Comparison of ENCODE assay signal across 16 cellular contexts in the genomic region with DNA sequence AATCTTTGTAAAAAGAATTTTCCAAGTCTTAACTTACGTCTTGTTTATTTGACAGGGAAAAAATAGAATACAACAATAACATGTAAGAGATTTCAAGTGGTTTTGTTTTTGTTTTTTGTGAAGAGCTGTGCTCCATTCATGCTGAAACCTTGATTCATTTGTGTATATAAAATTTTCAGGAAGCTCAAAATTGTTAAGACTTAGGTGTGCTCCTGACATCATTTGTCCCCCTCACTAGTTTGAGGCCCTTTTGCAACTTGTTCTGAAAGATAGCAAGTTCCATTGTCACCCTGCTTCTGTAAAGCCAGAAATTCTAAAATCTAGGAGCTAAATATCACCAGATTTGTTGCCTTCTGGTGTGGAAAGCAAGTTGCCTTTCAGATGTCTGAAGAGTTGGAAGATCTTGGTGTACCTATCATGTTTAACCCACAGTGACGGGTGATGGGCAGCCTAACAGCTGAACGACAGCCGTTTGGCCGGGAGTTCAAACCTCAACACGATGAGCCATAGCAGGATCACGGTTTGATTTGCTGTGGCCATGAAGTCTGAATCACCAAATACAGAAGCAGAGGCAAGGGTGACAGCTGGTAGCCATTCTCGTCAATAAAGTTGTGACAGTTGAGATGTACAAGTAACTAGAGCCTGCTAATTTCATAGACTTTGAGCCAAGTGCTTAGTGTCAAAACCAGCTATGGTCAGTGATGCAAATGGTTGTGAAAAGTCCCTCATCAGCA.
A peak's percentile ranks its signal among the peaks of the same experiment; 100 is the strongest.
DNase-seq lines count a peak whose midpoint lies in the region; ATAC-seq, FAIRE-seq and TF ChIP-seq lines count a peak whose summit lies in the region.
"Had no signal": no experiment of that assay in that cellular context is flagged by ENCODE, and none has a peak within 500 bp of the region (broad histone marks: within the 10 kb centered on the region; RNA-seq: fewer than 3 reads in every experiment).

No MANE protein-coding gene starts in this region.

- TF ChIP-seq POLR2A in GM12892 (IDR thresholded peaks at IDR 0.05; ENCODE audit: low read depth, low read length) (no peak), body of pancreas (IDR thresholded peaks at IDR 0.05) (no peak)

- no peak overlapping the region for H3K27ac Mint-ChIP-seq in activated T-helper 17 cell treated with anti-CD3 and anti-CD28 coated beads, Interleukin-2, amount 50 U/mL, for 72 hours
- no peak overlapping the region for H3K27ac Mint-ChIP-seq in stimulated activated naive B cell treated with anti-CD40 and anti-IgM and Interleukin-4, amounts not matched to agents 10 μg/mL and 1 μg/mL and 100 μg/mL, for 72 hours

- H3K27me3 ChIP-seq in body of pancreas (no peaks in the 10 kb centered on the region), left ventricle myocardium inferior (ENCODE audit: low read depth) (peaks cover 9% of the 10 kb centered on the region)
- H3K27me3 ChIP-seq: right lobe of liver had no signal

- H3K9me3 ChIP-seq in body of pancreas: no peaks in the 10 kb centered on the region
- no peaks in the 10 kb centered on the region for H3K9me3 ChIP-seq in left ventricle myocardium inferior (replicated peaks)
- H3K9me3 ChIP-seq: neutrophil, right lobe of liver had no signal

- no peaks in the 10 kb centered on the region for H3K36me3 Mint-ChIP-seq in activated T-helper 17 cell treated with anti-CD3 and anti-CD28 coated beads, Interleukin-2, amount 50 U/mL, for 72 hours (ENCODE audit: low read depth)
- no peaks in the 10 kb centered on the region for H3K36me3 Mint-ChIP-seq in stimulated activated naive B cell treated with anti-CD40 and anti-IgM and Interleukin-4, amounts not matched to agents 10 μg/mL and 1 μg/mL and 100 μg/mL, for 72 hours

- H3K27ac ChIP-seq in body of pancreas (no peak overlapping the region), left ventricle myocardium inferior (replicated peaks) (no peak overlapping the region)
- H3K27ac ChIP-seq: neutrophil, right lobe of liver had no signal

- DNase-seq in DMS 273 (lab: John Stamatoyannopoulos, UW; ENCODE audit: unreplicated experiment) (peak; percentile 55), GM12892 (ENCODE audit: insufficient read length) (no peak), body of pancreas (no peak), left ventricle myocardium inferior (no peak)
- no peak for DNase-seq in stimulated activated naive B cell treated with anti-CD40 and anti-IgM and Interleukin-4, amounts not matched to agents 10 μg/mL and 1 μg/mL and 100 μg/mL, for 72 hours
- DNase-seq: activated T-cell treated with anti-CD3 and anti-CD28 coated beads, Interleukin-2, amount 50 U/mL, for 4 hours; AML-193; Karpas-422; mesendoderm; NCI-H510A treated with DMSO at 0.1 percent for 48 hours; right lobe of liver had no signal

- H3K9me3 Mint-ChIP-seq in activated T-helper 17 cell treated with anti-CD3 and anti-CD28 coated beads, Interleukin-2, amount 50 U/mL, for 72 hours: no peaks in the 10 kb centered on the region
- no peaks in the 10 kb centered on the region for H3K9me3 Mint-ChIP-seq in stimulated activated naive B cell treated with anti-CD40 and anti-IgM and Interleukin-4, amounts not matched to agents 10 μg/mL and 1 μg/mL and 100 μg/mL, for 72 hours
- H3K9me3 Mint-ChIP-seq: activated T-cell treated with anti-CD3 and anti-CD28 coated beads, Interleukin-2, amount 50 U/mL, for 4 hours had no signal

- H3K4me1 Mint-ChIP-seq in activated T-helper 17 cell treated with anti-CD3 and anti-CD28 coated beads, Interleukin-2, amount 50 U/mL, for 72 hours: peaks cover 14% of the 10 kb centered on the region
- peaks cover 3 to 10% of the 10 kb centered on the region in 2 donors for H3K4me1 Mint-ChIP-seq in stimulated activated naive B cell treated with anti-CD40 and anti-IgM and Interleukin-4, amounts not matched to agents 10 μg/mL and 1 μg/mL and 100 μg/mL, for 72 hours

- peaks cover 9% of the 10 kb centered on the region for H3K27me3 Mint-ChIP-seq in activated T-helper 17 cell treated with anti-CD3 and anti-CD28 coated beads, Interleukin-2, amount 50 U/mL, for 72 hours
- H3K27me3 Mint-ChIP-seq in stimulated activated naive B cell treated with anti-CD40 and anti-IgM and Interleukin-4, amounts not matched to agents 10 μg/mL and 1 μg/mL and 100 μg/mL, for 72 hours: peaks cover 11 to 14% of the 10 kb centered on the region in 2 donors

- TF ChIP-seq CTCF in body of pancreas (IDR thresholded peaks at IDR 0.05): no peak
- no peak for TF ChIP-seq CTCF in left ventricle myocardium inferior (IDR thresholded peaks at IDR 0.05; ENCODE audit: borderline replicate concordance)

- intact Hi-C loops in body of pancreas (cut with DNase I) (no loop called here), left ventricle myocardium inferior (cut with micrococcal nuclease) (no loop called here)

- peak; percentile 52 for ATAC-seq in HG03432 (IDR thresholded peaks at IDR 0.05; ENCODE audit: unreplicated experiment)
- peak; percentile 81 for ATAC-seq in activated T-helper 17 cell treated with anti-CD3 and anti-CD28 coated beads, Interleukin-2, amount 50 U/mL, for 72 hours (replicated peaks)
- no peak for ATAC-seq in stimulated activated naive B cell treated with anti-CD40 and anti-IgM and Interleukin-4, amounts not matched to agents 10 μg/mL and 1 μg/mL and 100 μg/mL, for 72 hours (replicated peaks)
- no peak for ATAC-seq in HG03159 (IDR thresholded peaks at IDR 0.05; ENCODE audit: unreplicated experiment)
- no peak for ATAC-seq in body of pancreas
- ATAC-seq: HCT116, right lobe of liver had no signal

- H3K4me1 ChIP-seq in body of pancreas (no peaks in the 10 kb centered on the region), left ventricle myocardium inferior (peaks cover 32% of the 10 kb centered on the region)
- H3K4me1 ChIP-seq: right lobe of liver had no signal

- H3K36me3 ChIP-seq in body of pancreas (replicated peaks in 1 of 2; ENCODE audit: insufficient read depth in 1 of 2, low read depth in 2 of 2): no peaks in the 10 kb centered on the region
- H3K36me3 ChIP-seq in left ventricle myocardium inferior: no peaks in the 10 kb centered on the region
- H3K36me3 ChIP-seq: neutrophil, right lobe of liver had no signal

- peak; percentile 5 for FAIRE-seq in GM12892 (lab: Jason Lieb, UNC)

- WGBS in body of pancreas, 2 donors: 82 to 88% methylated on average over 8 of the region's 8 CpGs

- no peak overlapping the region for H3K4me3 Mint-ChIP-seq in activated T-helper 17 cell treated with anti-CD3 and anti-CD28 coated beads, Interleukin-2, amount 50 U/mL, for 72 hours
- no peak overlapping the region for H3K4me3 Mint-ChIP-seq in stimulated activated naive B cell treated with anti-CD40 and anti-IgM and Interleukin-4, amounts not matched to agents 10 μg/mL and 1 μg/mL and 100 μg/mL, for 72 hours
- H3K4me3 Mint-ChIP-seq: activated T-cell treated with anti-CD3 and anti-CD28 coated beads, Interleukin-2, amount 50 U/mL, for 4 hours had no signal

- no peak overlapping the region for H3K4me3 ChIP-seq in body of pancreas
- no peak overlapping the region for H3K4me3 ChIP-seq in left ventricle myocardium inferior
- H3K4me3 ChIP-seq: right lobe of liver had no signal

Comparison
In these comparisons a context has a peak if more than half of its experiments do, and no peak if none do; other contexts are left out.
1. ATAC-seq: peak in HG03432 (single experiment) and activated T-helper 17 cell treated with anti-CD3 and anti-CD28 coated beads, Interleukin-2, amount 50 U/mL, for 72 hours (single experiment); none in stimulated activated naive B cell treated with anti-CD40 and anti-IgM and Interleukin-4, amounts not matched to agents 10 μg/mL and 1 μg/mL and 100 μg/mL, for 72 hours (0 of 2), HG03159 (single experiment) and body of pancreas (single experiment).